In genomic region chr12:112555621-112556233, GRCh38 we compare ENCODE assay signal across 1 cellular context.
TF ChIP-seq lines count a peak whose summit lies in the region.

No MANE protein-coding gene starts in this region.

TF ChIP-seq in K562, 482 proteins besides CTCF, POLR2A, EP300 and RAD21 (continued from another document):
- peak; percentile 88 for TF ChIP-seq PRDM10 (IDR thresholded peaks at IDR 0.05; ENCODE audit: partially characterized antibody)
- no peak for TF ChIP-seq TAL1 (IDR thresholded peaks at IDR 0.05)
- no peak for TF ChIP-seq ZNF121 (CRISPR knock-in tag; conservative IDR thresholded peaks at IDR 0.05)
- no peak for TF ChIP-seq KLF16 (IDR thresholded peaks at IDR 0.05)
- no peak for TF ChIP-seq JUND (IDR thresholded peaks at IDR 0.05; ENCODE audit: borderline replicate concordance, low read depth, low read length)
- peak; percentile 48; the same call in 2 of the 3 replicates for TF ChIP-seq JUND (tag; IDR thresholded peaks at IDR 0.05; ENCODE audit: borderline replicate concordance, low read depth, low read length)
- TF ChIP-seq ZNF133 (CRISPR knock-in tag; IDR thresholded peaks at IDR 0.05) = no peak
- no peak for TF ChIP-seq KDM2B (CRISPR knock-in tag; IDR thresholded peaks at IDR 0.05)
